ENCODE assay signal across 1 cellular context in genomic region chr5:43256261-43256966, GRCh38.
TF ChIP-seq lines count a peak whose summit lies in the region.

No MANE protein-coding gene starts in this region.

TF ChIP-seq in H1, 55 proteins besides CTCF, POLR2A, EP300 and RAD21 (continued from another document):
- TF ChIP-seq CHD7 (IDR thresholded peaks at IDR 0.05; ENCODE audit: insufficient replicate concordance, low read length) (no peak), BCL11A (IDR thresholded peaks at IDR 0.05; ENCODE audit: low read depth in 2 of 2, low read length in 2 of 2) (no peak)
TF ChIP-seq in H1: peak in this region for 0.
